16 cellular contexts compared by ENCODE assay signal in genomic region chr21:36706482-36706852, GRCh38. TPM values are rescaled to one million over a fixed set of nuclear protein-coding genes. Genes with fewer than 3 reads are reported as not detected.
DNase-seq lines count a peak whose midpoint lies in the region; ATAC-seq and TF ChIP-seq lines count a peak whose summit lies in the region.
"Had no signal": no experiment of that assay in that cellular context is flagged by ENCODE, and none has a peak within 500 bp of the region (broad histone marks: within the 10 kb centered on the region; RNA-seq: fewer than 3 reads in every experiment).

No MANE protein-coding gene starts in this region.

- no peaks in the 10 kb centered on the region for H4K20me1 ChIP-seq in Karpas-422 (ENCODE audit: insufficient read depth, low read depth, low read length)

- no peak overlapping the region for H3K9ac ChIP-seq in Karpas-422 (ENCODE audit: low read length)

- CTCF ChIA-PET in activated naive CD4-positive, alpha-beta T cell treated with anti-CD3 and anti-CD28 coated beads, Interleukin-2, amount 10 ng/mL, durations not matched to agents 7 days and 5 days (lab: Charles Lee) = no interaction called here
- CTCF ChIA-PET in WTC11 (lab: Charles Lee) = interaction anchor here (0.5 to 1.9 kb wide), 11 partner anchors 10 to 379 kb away, joined by 3 to 8 read pairs (median 4); no protein-coding TSS in a partner anchor

- H3K27ac ChIP-seq in Karpas-422 (ENCODE audit: low read length) = no peak overlapping the region
- H3K27ac ChIP-seq: lower lobe of right lung had no signal

- peaks cover 100% of the 10 kb centered on the region for H3K27me3 Mint-ChIP-seq in activated naive CD4-positive, alpha-beta T cell treated with anti-CD3 and anti-CD28 coated beads, Interleukin-2, amount 10 ng/mL, durations not matched to agents 7 days and 5 days
- peaks cover 100% of the 10 kb centered on the region for H3K27me3 Mint-ChIP-seq in WTC11 (ENCODE audit: low read depth)
- peaks cover 75 to 93% of the 10 kb centered on the region in 2 donors for H3K27me3 Mint-ChIP-seq in stimulated activated naive B cell treated with anti-CD40 and anti-IgM and Interleukin-4, amounts not matched to agents 10 μg/mL and 1 μg/mL and 100 μg/mL, for 72 hours

- H2AFZ ChIP-seq in Karpas-422 (ENCODE audit: low read length) = no peak overlapping the region

- H3K9me3 ChIP-seq in Karpas-422 (ENCODE audit: low read length) = no peaks in the 10 kb centered on the region
- H3K9me3 ChIP-seq: lower lobe of right lung, MG63 had no signal

- no peak overlapping the region for H3K4me3 Mint-ChIP-seq in activated naive CD4-positive, alpha-beta T cell treated with anti-CD3 and anti-CD28 coated beads, Interleukin-2, amount 10 ng/mL, durations not matched to agents 7 days and 5 days
- H3K4me3 Mint-ChIP-seq in WTC11 = peak overlapping the region; percentile 58
- H3K4me3 Mint-ChIP-seq in stimulated activated naive B cell treated with anti-CD40 and anti-IgM and Interleukin-4, amounts not matched to agents 10 μg/mL and 1 μg/mL and 100 μg/mL, for 72 hours = peak overlapping the region in 1 of 2 donors; percentile 17

- POLR2A ChIA-PET in WTC11 (lab: Charles Lee) = no interaction called here

- H3K27ac Mint-ChIP-seq in activated naive CD4-positive, alpha-beta T cell treated with anti-CD3 and anti-CD28 coated beads, Interleukin-2, amount 10 ng/mL, durations not matched to agents 7 days and 5 days = peak overlapping the region; percentile 42
- H3K27ac Mint-ChIP-seq in WTC11 = no peak overlapping the region
- peak overlapping the region; percentile 92 for H3K27ac Mint-ChIP-seq in stimulated activated naive B cell treated with anti-CD40 and anti-IgM and Interleukin-4, amounts not matched to agents 10 μg/mL and 1 μg/mL and 100 μg/mL, for 72 hours

- no peak overlapping the region for H3K4me3 ChIP-seq in Karpas-422 (ENCODE audit: low read length)
- H3K4me3 ChIP-seq: lower lobe of right lung, MG63 had no signal

- no peaks in the 10 kb centered on the region for H3K36me3 ChIP-seq in Karpas-422 (ENCODE audit: insufficient read depth, low read length)
- H3K36me3 ChIP-seq: lower lobe of right lung had no signal

- no peaks in the 10 kb centered on the region for H3K27me3 ChIP-seq in Karpas-422 (ENCODE audit: low read length)
- H3K27me3 ChIP-seq: MG63 had no signal

- intact Hi-C loops in left colon (cut with DNase I, micrococcal nuclease) = no loop called here

- no peak for DNase-seq in activated naive CD4-positive, alpha-beta T cell treated with anti-CD3 and anti-CD28 coated beads, Interleukin-2, amount 10 ng/mL, durations not matched to agents 7 days and 5 days
- no peak for DNase-seq in activated naive CD4-positive, alpha-beta T cell (lab: John Stamatoyannopoulos, UW)
- no peak for DNase-seq in WTC11 (ENCODE audit: low spot score)
- peak; percentile 30 for DNase-seq in islet precursor cell
- no peak for DNase-seq in stimulated activated naive B cell treated with anti-CD40 and anti-IgM and Interleukin-4, amounts not matched to agents 10 μg/mL and 1 μg/mL and 100 μg/mL, for 72 hours
- no peak for DNase-seq in Karpas-422
- DNase-seq in left colon = no peak
- no peak for DNase-seq in activated gamma-delta T cell treated with Interleukin-2 at 50 U/mL for 16 hours
- DNase-seq: activated effector memory CD4-positive, alpha-beta T cell treated with Interleukin-2 at 50 U/mL for 16 hours; cortex of kidney; EL; lower lobe of right lung; MG63; NCI-H1694; NCI-H345; T-helper 1 cell had no signal

- no peaks in the 10 kb centered on the region for H3K4me1 ChIP-seq in Karpas-422 (ENCODE audit: low read length)

- H3K4me2 ChIP-seq in Karpas-422 (ENCODE audit: low read depth, low read length, poor library complexity, severe bottlenecking) = no peak overlapping the region

- no peaks in the 10 kb centered on the region for H3K9me2 ChIP-seq in Karpas-422 (replicated peaks; ENCODE audit: insufficient read depth, low read length)

- no peak for ATAC-seq in WTC11
- ATAC-seq in stimulated activated naive B cell treated with anti-CD40 and anti-IgM and Interleukin-4, amounts not matched to agents 10 μg/mL and 1 μg/mL and 100 μg/mL, for 72 hours (replicated peaks) = no peak
- no peak for ATAC-seq in left colon
- ATAC-seq: lower lobe of right lung had no signal

- H3K4me1 Mint-ChIP-seq in activated naive CD4-positive, alpha-beta T cell treated with anti-CD3 and anti-CD28 coated beads, Interleukin-2, amount 10 ng/mL, durations not matched to agents 7 days and 5 days = peaks cover 38% of the 10 kb centered on the region
- H3K4me1 Mint-ChIP-seq in WTC11 = peaks cover 71% of the 10 kb centered on the region
- peaks cover 28 to 52% of the 10 kb centered on the region in 2 donors for H3K4me1 Mint-ChIP-seq in stimulated activated naive B cell treated with anti-CD40 and anti-IgM and Interleukin-4, amounts not matched to agents 10 μg/mL and 1 μg/mL and 100 μg/mL, for 72 hours

- no peaks in the 10 kb centered on the region for H3K79me2 ChIP-seq in Karpas-422 (ENCODE audit: low read length)

- no peak for TF ChIP-seq CTCF in WTC11 (IDR thresholded peaks at IDR 0.05)

- H3K36me3 Mint-ChIP-seq in activated naive CD4-positive, alpha-beta T cell treated with anti-CD3 and anti-CD28 coated beads, Interleukin-2, amount 10 ng/mL, durations not matched to agents 7 days and 5 days = peaks cover 1% of the 10 kb centered on the region
- H3K36me3 Mint-ChIP-seq in WTC11 = no peaks in the 10 kb centered on the region
- peaks cover 0 to 3% of the 10 kb centered on the region in 2 donors for H3K36me3 Mint-ChIP-seq in stimulated activated naive B cell treated with anti-CD40 and anti-IgM and Interleukin-4, amounts not matched to agents 10 μg/mL and 1 μg/mL and 100 μg/mL, for 72 hours

- no peaks in the 10 kb centered on the region for H3K9me3 Mint-ChIP-seq in activated naive CD4-positive, alpha-beta T cell treated with anti-CD3 and anti-CD28 coated beads, Interleukin-2, amount 10 ng/mL, durations not matched to agents 7 days and 5 days
- H3K9me3 Mint-ChIP-seq in WTC11 = no peaks in the 10 kb centered on the region
- no peaks in the 10 kb centered on the region for H3K9me3 Mint-ChIP-seq in stimulated activated naive B cell treated with anti-CD40 and anti-IgM and Interleukin-4, amounts not matched to agents 10 μg/mL and 1 μg/mL and 100 μg/mL, for 72 hours

TF ChIP-seq in WTC11, 78 proteins besides CTCF, POLR2A, EP300 and RAD21:
- no peak for TF ChIP-seq ZNF423 (CRISPR knock-in tag; IDR thresholded peaks at IDR 0.05)
- TF ChIP-seq ZNF671 (CRISPR knock-in tag; IDR thresholded peaks at IDR 0.05) = no peak
- TF ChIP-seq SMAD4 (CRISPR knock-in tag; IDR thresholded peaks at IDR 0.05) = no peak
- TF ChIP-seq ZNF263 (CRISPR knock-in tag; IDR thresholded peaks at IDR 0.05; ENCODE audit: low read depth) = no peak
- no peak for TF ChIP-seq PRRX2 (CRISPR knock-in tag; IDR thresholded peaks at IDR 0.05)
- TF ChIP-seq SOX15 (CRISPR knock-in tag; IDR thresholded peaks at IDR 0.05) = no peak
- TF ChIP-seq CDX4 (CRISPR knock-in tag; IDR thresholded peaks at IDR 0.05; ENCODE audit: borderline replicate concordance) = no peak
- TF ChIP-seq AR (CRISPR knock-in tag; IDR thresholded peaks at IDR 0.05) = no peak
- no peak for TF ChIP-seq ATF3 (CRISPR knock-in tag; conservative IDR thresholded peaks at IDR 0.05)
- no peak for TF ChIP-seq CREB1 (CRISPR knock-in tag; IDR thresholded peaks at IDR 0.05)
- TF ChIP-seq GRHL2 (CRISPR knock-in tag; IDR thresholded peaks at IDR 0.05; ENCODE audit: insufficient replicate concordance, severe bottlenecking) = no peak
- no peak for TF ChIP-seq ZBTB21 (CRISPR knock-in tag; IDR thresholded peaks at IDR 0.05; ENCODE audit: borderline replicate concordance)
- no peak for TF ChIP-seq EMX1 (CRISPR knock-in tag; IDR thresholded peaks at IDR 0.05)

RNA-seq across cellular contexts. Expression of gene SIM2, which starts 7.6 kb away (rescaled TPM):
- total RNA-seq in WTC11 (2021) = 0.09 to 0.17 TPM (median 0.11 TPM) in 3 replicates
- not detected in 2 replicates for total RNA-seq in Karpas-422 (2014; rRNA removed; shearing (Covaris generic); ENCODE audit: low replicate concordance)
- total RNA-seq in left colon = under 1 TPM in 1 of 2 donors, not detected in 1; 0.34 TPM
- total RNA-seq: lower lobe of right lung had no signal
